8 cellular contexts compared by ENCODE assay signal in the genomic region with DNA sequence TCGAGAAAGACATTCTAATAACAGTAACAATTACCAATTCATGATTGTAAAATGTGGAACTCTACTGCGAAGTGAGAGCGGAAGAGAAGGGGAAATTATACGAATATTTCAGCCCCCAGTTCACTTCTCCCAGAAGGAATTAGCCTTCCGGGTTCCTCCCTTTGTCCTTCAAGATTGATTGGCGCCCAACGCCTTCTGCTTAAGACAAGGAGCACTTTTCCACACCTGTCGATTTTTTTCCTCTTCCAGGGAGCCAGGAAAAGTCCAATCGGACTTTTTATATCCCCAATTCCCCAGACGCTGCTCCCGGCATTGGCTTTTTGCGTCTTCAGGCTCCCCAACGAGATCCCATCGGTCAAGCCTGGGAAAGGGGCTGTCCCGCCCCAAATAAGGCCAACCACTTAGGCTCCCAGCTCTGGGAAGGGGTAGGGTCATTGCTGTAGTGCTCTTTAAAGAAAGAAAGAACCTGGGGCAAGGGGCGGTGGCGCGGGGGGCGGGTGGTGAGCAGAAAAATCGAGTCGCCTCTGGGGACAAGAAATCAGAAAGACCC. TPM values are rescaled to one million over a fixed set of nuclear protein-coding genes. Genes with fewer than 3 reads are reported as not detected.
DNase-seq lines count a peak whose midpoint lies in the region; ATAC-seq and TF ChIP-seq lines count a peak whose summit lies in the region.

No MANE protein-coding gene starts in this region.

- H3K9me3 ChIP-seq in MM.1S (replicated peaks; ENCODE audit: insufficient read depth, low read length): no peaks in the 10 kb centered on the region
- H3K9me3 ChIP-seq in colonic mucosa: no peaks in the 10 kb centered on the region
- H3K9me3 ChIP-seq in subcutaneous abdominal adipose tissue (ENCODE audit: control insufficient read depth in 5 of 5, low read length in 5 of 5): no peaks in the 10 kb centered on the region

- H3F3A ChIP-seq in MM.1S (ENCODE audit: insufficient read depth, low read length): no peaks in the 10 kb centered on the region

- H3K27me3 ChIP-seq in MM.1S (replicated peaks; ENCODE audit: insufficient read depth, low read length): no peaks in the 10 kb centered on the region
- no peaks in the 10 kb centered on the region for H3K27me3 ChIP-seq in colonic mucosa
- H3K27me3 ChIP-seq in subcutaneous abdominal adipose tissue (ENCODE audit: control insufficient read depth in 5 of 5, insufficient read depth in 4 of 5, low read length in 5 of 5): peaks cover 0 to 4% (median 0%) of the 10 kb centered on the region in 5 donors

- no peak overlapping the region for H2AFZ ChIP-seq in MM.1S (ENCODE audit: low read length)

- ATAC-seq in GM21528 (IDR thresholded peaks at IDR 0.05; ENCODE audit: low FRiP score, unreplicated experiment) (no peak), HG02642 (IDR thresholded peaks at IDR 0.05; ENCODE audit: poor library complexity, unreplicated experiment) (no peak)

- H4K20me1 ChIP-seq in MM.1S (ENCODE audit: insufficient read depth, low read length): no peaks in the 10 kb centered on the region

- intact Hi-C loops in colonic mucosa (cut with DNase I) (loop anchor here (5.0 kb wide), 1 partner anchor 97 kb away; no protein-coding TSS in a partner anchor), lower leg skin (cut with DNase I; ENCODE audit: low total_unique reads) (no loop called here)

- H3K9ac ChIP-seq in MM.1S (ENCODE audit: low read length) (no peak overlapping the region), colonic mucosa (ENCODE audit: low read depth in 2 of 2, low read length in 2 of 2) (peak overlapping the region; percentile 79 to 95), subcutaneous abdominal adipose tissue (ENCODE audit: low read length in 5 of 5) (peak overlapping the region in 4 of 5 donors; percentile 35 to 68 (median 60))

- DNase-seq in MM.1S (no peak), colonic mucosa (peak; percentile 68), lower leg skin (ENCODE audit: low spot score in 2 of 2) (no peak), NCI-H1436 (lab: John Stamatoyannopoulos, UW) (no peak), A172 (ENCODE audit: low spot score) (no peak)

- H3K4me3 ChIP-seq in MM.1S (ENCODE audit: low read length): no peak overlapping the region
- H3K4me3 ChIP-seq in colonic mucosa: peak overlapping the region; percentile 62
- peak overlapping the region; percentile 36 for H3K4me3 ChIP-seq in lower leg skin (ENCODE audit: low read depth, poor library complexity, severe bottlenecking)
- H3K4me3 ChIP-seq in subcutaneous abdominal adipose tissue (ENCODE audit: low read depth in 1 of 5, low read length in 5 of 5): peak overlapping the region; percentile 71 to 81 (median 76)

- 5 to 6% methylated on average over 21 of the region's 21 CpGs for WGBS in lower leg skin, 2 donors

- H3K27ac ChIP-seq in MM.1S (ENCODE audit: low read length) (no peak overlapping the region), colonic mucosa (peak overlapping the region; percentile 94), subcutaneous abdominal adipose tissue (ENCODE audit: low read depth, low read length) (peak overlapping the region; percentile 59)

- H3K36me3 ChIP-seq in MM.1S (replicated peaks; ENCODE audit: insufficient read depth, low read length): no peaks in the 10 kb centered on the region
- H3K36me3 ChIP-seq in colonic mucosa: no peaks in the 10 kb centered on the region
- H3K36me3 ChIP-seq in subcutaneous abdominal adipose tissue (ENCODE audit: control insufficient read depth in 5 of 5, insufficient read depth in 5 of 5, low read length in 5 of 5): no peaks in the 10 kb centered on the region

- no peaks in the 10 kb centered on the region for H3K9me2 ChIP-seq in MM.1S (replicated peaks; ENCODE audit: insufficient read depth, low read length)

- no peaks in the 10 kb centered on the region for H3K4me1 ChIP-seq in MM.1S (ENCODE audit: low read length)
- H3K4me1 ChIP-seq in colonic mucosa: peaks cover 3% of the 10 kb centered on the region
- peaks cover 0 to 23% (median 18%) of the 10 kb centered on the region in 5 donors for H3K4me1 ChIP-seq in subcutaneous abdominal adipose tissue (ENCODE audit: control insufficient read depth in 5 of 5, insufficient read depth in 5 of 5, low read length in 5 of 5)

- no peak for TF ChIP-seq CTCF in MM.1S (IDR thresholded peaks at IDR 0.05; ENCODE audit: low read length)
- no peak for TF ChIP-seq CTCF in colonic mucosa (IDR thresholded peaks at IDR 0.05)
- no peak for TF ChIP-seq CTCF in lower leg skin (IDR thresholded peaks at IDR 0.05)

- H3K79me2 ChIP-seq in MM.1S (ENCODE audit: low read length): no peaks in the 10 kb centered on the region

- TF ChIP-seq POLR2A in lower leg skin (IDR thresholded peaks at IDR 0.05): no peak

- peak overlapping the region; percentile 21; the same call in 1 of the 2 replicates for H3K4me2 ChIP-seq in MM.1S (ENCODE audit: low read depth, low read length)

RNA-seq across cellular contexts. Expression of gene DSC2, which starts 1.5 kb away (rescaled TPM):
- total RNA-seq in colonic mucosa (100 to 1,000 TPM; 141 to 184 TPM), lower leg skin (10 to 100 TPM; 20.0 to 35.7 (median 26.8) TPM)
- total RNA-seq in A172 (2014; rRNA removed; shearing (Covaris generic)): not detected in 2 replicates

RNA-seq across cellular contexts. Expression of gene DSC3, which starts 58.1 kb away (rescaled TPM):
- total RNA-seq in colonic mucosa (under 1 TPM; 0.27 to 0.37 TPM), lower leg skin (1,000 to 10,000 TPM in 1 of 4 donors, 100 to 1,000 TPM in 3; 661 to 1,000 (median 831) TPM)
- not detected in 2 replicates for total RNA-seq in A172 (2014; rRNA removed; shearing (Covaris generic))

Comparison
In these comparisons a context has a peak if more than half of its experiments do, and no peak if none do; other contexts are left out.
1. RNA of gene DSC2, which starts 1.5 kb away (total RNA-seq): 141 to 184 TPM in colonic mucosa and 20.0 to 35.7 TPM in lower leg skin; not detected in A172; every median in the first group is over 10 times any median in the second.
2. RNA of gene DSC3, which starts 58.1 kb away (total RNA-seq): 661 to 1,000 TPM in lower leg skin; 0.27 to 0.37 TPM in colonic mucosa and not detected in A172; every median in the first group is over 100 times any median in the second.